10 cellular contexts compared by ENCODE assay signal in genomic region chr5:147844846-147845245, GRCh38. TPM values are rescaled to one million over a fixed set of nuclear protein-coding genes. Genes with fewer than 3 reads are reported as not detected.
"Had no signal": no experiment of that assay in that cellular context is flagged by ENCODE, and none has a peak within 500 bp of the region (broad histone marks: within the 10 kb centered on the region; RNA-seq: fewer than 3 reads in every experiment).

No MANE protein-coding gene starts in this region.

- H3K4me2 ChIP-seq: GM23338 had no signal

- H3K9ac ChIP-seq: GM23248 had no signal

- H3K4me3 ChIP-seq: GM23248, GM23338, HAP-1 had no signal

- DNase-seq: GM23248, GOT3, H7, H9, HCEC 1CT, HFFc6 had no signal

- ATAC-seq: GM23338, HCT116 had no signal

- H2AFZ ChIP-seq: GM23248, GM23338 had no signal

- H3K36me3 ChIP-seq: HAP-1 had no signal

- H3K4me1 ChIP-seq: HAP-1 had no signal

- H3K27ac ChIP-seq: GM23248 had no signal

- H3K9me3 ChIP-seq: HAP-1 had no signal

RNA-seq across cellular contexts. Expression of gene SPINK1, which starts 13.4 kb away (rescaled TPM):
- total RNA-seq: GM23248, GM23338, H4, HFFc6 had no signal

RNA-seq across cellular contexts. Expression of gene SCGB3A2, which starts 33.7 kb away (rescaled TPM):
- total RNA-seq: GM23248, H4, HFFc6 had no signal
